24 cellular contexts compared by ENCODE assay signal in the genomic region with DNA sequence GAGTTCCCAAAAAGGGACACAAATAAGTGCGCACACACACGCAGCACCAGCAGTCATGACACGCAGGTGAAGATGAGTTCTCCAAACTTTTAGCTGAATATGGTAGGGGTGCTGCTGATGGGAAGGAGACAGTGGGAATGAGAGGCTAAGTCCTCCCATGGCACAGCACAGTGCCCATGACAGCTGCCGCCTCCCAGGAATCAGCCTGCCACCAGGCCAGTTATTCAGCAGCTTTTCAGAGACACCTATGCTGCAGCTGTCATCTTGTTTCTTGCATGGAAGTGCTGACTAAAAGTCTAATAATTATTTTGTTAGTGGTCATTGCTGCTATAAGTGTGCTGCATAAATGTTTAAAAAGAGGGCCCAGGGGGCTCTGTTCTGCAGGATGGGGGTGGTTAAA. TPM values are rescaled to one million over a fixed set of nuclear protein-coding genes. Genes with fewer than 3 reads are reported as not detected.
"Had no signal": no experiment of that assay in that cellular context is flagged by ENCODE, and none has a peak within 500 bp of the region (broad histone marks: within the 10 kb centered on the region; RNA-seq: fewer than 3 reads in every experiment).

No MANE protein-coding gene starts in this region.

- H3K4me1 ChIP-seq: pancreas had no signal

- H3K4me3 ChIP-seq: coronary artery, heart left ventricle, lung, pancreas, thoracic aorta, upper lobe of left lung had no signal

- H3K4me3 Mint-ChIP-seq: activated CD4-positive, alpha-beta T cell treated with anti-CD3 and anti-CD28 coated beads, Interleukin-2, amount 10 ng/mL, durations not matched to agents 24 days and 14 days; activated CD8-positive, alpha-beta T cell treated with anti-CD3 and anti-CD28 coated beads, Interleukin-2, amount 10 ng/mL, durations not matched to agents 7 days and 5 days; activated naive CD8-positive, alpha-beta T cell treated with anti-CD3 and anti-CD28 coated beads for 36 hours; activated T-cell treated with anti-CD3 and anti-CD28 coated beads, Interleukin-2, amount 50 U/mL, for 4 hours; naive thymus-derived CD8-positive, alpha-beta T cell had no signal

- DNase-seq: activated CD4-positive, alpha-beta T cell treated with anti-CD3 and anti-CD28 coated beads, Interleukin-2, amount 10 ng/mL, durations not matched to agents 24 days and 14 days; activated CD8-positive, alpha-beta T cell treated with anti-CD3 and anti-CD28 coated beads, Interleukin-2, amount 10 ng/mL, durations not matched to agents 7 days and 5 days; activated naive CD4-positive, alpha-beta T cell treated with Interleukin-2 at 50 U/mL for 16 hours; activated naive CD8-positive, alpha-beta T cell treated with anti-CD3 and anti-CD28 coated beads for 36 hours; activated T-cell treated with anti-CD3 and anti-CD28 coated beads, Interleukin-2, amount 50 U/mL, for 4 hours; cerebellar nuclear complex; heart left ventricle; naive thymus-derived CD8-positive, alpha-beta T cell; pancreas; stimulated activated CD4-positive, alpha-beta T cell treated with anti-CD3 and anti-CD28 coated beads, Interleukin-4, amount 100 ng/mL, for 1 hour; stimulated activated naive CD4-positive, alpha-beta T cell; upper lobe of left lung had no signal

- H3K36me3 ChIP-seq: heart left ventricle, neutrophil, pancreas, thoracic aorta, upper lobe of left lung had no signal

- H3K27me3 Mint-ChIP-seq: activated CD4-positive, alpha-beta T cell treated with anti-CD3 and anti-CD28 coated beads, Interleukin-2, amount 10 ng/mL, durations not matched to agents 24 days and 14 days; activated naive CD8-positive, alpha-beta T cell treated with anti-CD3 and anti-CD28 coated beads for 36 hours; naive thymus-derived CD8-positive, alpha-beta T cell had no signal

- H3K36me3 Mint-ChIP-seq: activated naive CD8-positive, alpha-beta T cell treated with anti-CD3 and anti-CD28 coated beads for 36 hours; naive thymus-derived CD8-positive, alpha-beta T cell had no signal

- H3K9me3 ChIP-seq: heart left ventricle, pancreas, thoracic aorta had no signal

- H3K27me3 ChIP-seq: heart left ventricle, pancreas, upper lobe of left lung had no signal

- H3K9me3 Mint-ChIP-seq: activated CD4-positive, alpha-beta T cell treated with anti-CD3 and anti-CD28 coated beads, Interleukin-2, amount 10 ng/mL, durations not matched to agents 24 days and 14 days; activated naive CD8-positive, alpha-beta T cell treated with anti-CD3 and anti-CD28 coated beads for 36 hours; activated T-cell treated with anti-CD3 and anti-CD28 coated beads, Interleukin-2, amount 50 U/mL, for 4 hours; activated T-helper 2 cell treated with anti-CD3 and anti-CD28 coated beads, Interferon-gamma antibody, Interleukin-2, Interleukin-4, amounts not matched to agents 10 μg/mL and 5 μg/mL and 100 μg/mL, durations not matched to agents 14 hours and 24 hours and 36 hours; naive thymus-derived CD8-positive, alpha-beta T cell had no signal

- H3K27ac ChIP-seq: coronary artery, epithelial cell of prostate, neutrophil, pancreas, thoracic aorta, upper lobe of left lung, VCaP had no signal

- ATAC-seq: activated CD4-positive, CD25-positive, alpha-beta regulatory T cell treated with anti-CD3 and anti-CD28 coated beads, Interleukin-2, amount 50 U/mL, for 24 hours; activated CD8-positive, alpha-beta T cell treated with anti-CD3 and anti-CD28 coated beads, Interleukin-2, amount 10 ng/mL, durations not matched to agents 7 days and 5 days; activated T-cell treated with anti-CD3 and anti-CD28 coated beads, Interleukin-2, amount 50 U/mL, for 4 hours; naive thymus-derived CD8-positive, alpha-beta T cell; pancreas; sciatic nerve; SK-N-SH treated with all-trans-retinoic acid at 6 μM for 48 hours had no signal

- H3K27ac Mint-ChIP-seq: activated CD4-positive, alpha-beta T cell treated with anti-CD3 and anti-CD28 coated beads, Interleukin-2, amount 10 ng/mL, durations not matched to agents 24 days and 14 days; activated CD8-positive, alpha-beta T cell treated with anti-CD3 and anti-CD28 coated beads, Interleukin-2, amount 10 ng/mL, durations not matched to agents 7 days and 5 days; activated naive CD8-positive, alpha-beta T cell treated with anti-CD3 and anti-CD28 coated beads for 36 hours; activated T-helper 2 cell treated with anti-CD3 and anti-CD28 coated beads, Interferon-gamma antibody, Interleukin-2, Interleukin-4, amounts not matched to agents 10 μg/mL and 5 μg/mL and 100 μg/mL, durations not matched to agents 14 hours and 24 hours and 36 hours; naive thymus-derived CD8-positive, alpha-beta T cell had no signal

RNA-seq across cellular contexts. Expression of a gene that starts 12.2 kb away (rescaled TPM):
- total RNA-seq: activated CD4-positive, alpha-beta T cell treated with anti-CD3 and anti-CD28 coated beads, Interleukin-2, amount 10 ng/mL, durations not matched to agents 24 days and 14 days; activated CD8-positive, alpha-beta T cell treated with anti-CD3 and anti-CD28 coated beads, Interleukin-2, amount 10 ng/mL, durations not matched to agents 7 days and 5 days; activated naive CD8-positive, alpha-beta T cell treated with anti-CD3 and anti-CD28 coated beads for 36 hours; activated T-cell treated with anti-CD3 and anti-CD28 coated beads, Interleukin-2, amount 50 U/mL, for 4 hours; activated T-helper 2 cell treated with anti-CD3 and anti-CD28 coated beads, Interferon-gamma antibody, Interleukin-2, Interleukin-4, amounts not matched to agents 10 μg/mL and 5 μg/mL and 100 μg/mL, durations not matched to agents 14 hours and 24 hours and 36 hours; bronchial epithelial cell; naive thymus-derived CD8-positive, alpha-beta T cell; T-helper 2 cell treated with Interferon-gamma antibody and Interleukin-4, amounts not matched to agents 100 ng/mL and 5 ng/mL, for 36 hours had no signal
